1 cellular context compared by ENCODE assay signal in the genomic region with DNA sequence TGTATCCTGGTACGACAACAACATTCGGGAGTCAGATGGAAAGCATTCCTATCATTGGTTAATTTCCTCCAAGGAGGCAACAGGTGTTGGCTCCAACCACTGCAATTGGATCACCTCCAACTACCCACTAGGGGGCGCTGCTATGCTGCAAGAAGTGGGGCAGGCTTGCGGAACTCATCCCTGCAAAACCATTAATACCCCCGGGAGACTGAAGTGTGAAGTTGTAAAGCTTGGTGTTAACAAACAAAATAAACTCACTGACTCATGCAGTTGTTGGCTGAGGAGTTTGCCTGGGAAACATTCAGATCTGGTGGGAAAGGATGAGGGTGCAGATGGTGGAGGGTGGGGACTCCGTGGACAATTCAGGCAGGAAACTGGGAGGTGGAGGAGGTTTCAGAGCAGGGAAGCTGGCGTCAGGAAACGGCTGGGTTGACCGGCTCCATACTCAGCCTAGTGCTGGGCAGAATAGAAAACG.
TF ChIP-seq lines count a peak whose summit lies in the region.

No MANE protein-coding gene starts in this region.

TF ChIP-seq in HEK293, 187 proteins besides CTCF, POLR2A, EP300 and RAD21 (continued from another document and continues in another):
- TF ChIP-seq ZSCAN5A (tag by site-specific recombination; IDR thresholded peaks at IDR 0.05) = no peak
- TF ChIP-seq ZNF24 (tag by site-specific recombination; IDR thresholded peaks at IDR 0.05) = peak; percentile 92
- no peak for TF ChIP-seq ZNF48 (tag by site-specific recombination; IDR thresholded peaks at IDR 0.05)
- TF ChIP-seq ZNF184 (tag by site-specific recombination; IDR thresholded peaks at IDR 0.05) = no peak
- TF ChIP-seq ZNF677 (tag by site-specific recombination; IDR thresholded peaks at IDR 0.05) = no peak
- no peak for TF ChIP-seq ATF2 (tag by site-specific recombination; IDR thresholded peaks at IDR 0.05; ENCODE audit: low read depth)
- TF ChIP-seq ZNF214 (tag by site-specific recombination; IDR thresholded peaks at IDR 0.05; ENCODE audit: borderline replicate concordance) = no peak
- no peak for TF ChIP-seq ZNF174 (tag by site-specific recombination; IDR thresholded peaks at IDR 0.05)
- TF ChIP-seq ZFP3 (tag by site-specific recombination; IDR thresholded peaks at IDR 0.05; ENCODE audit: low read depth) = no peak
- TF ChIP-seq ZNF530 (tag by site-specific recombination; IDR thresholded peaks at IDR 0.05; ENCODE audit: low read depth) = no peak
- no peak for TF ChIP-seq ZNF510 (tag by site-specific recombination; IDR thresholded peaks at IDR 0.05; ENCODE audit: insufficient replicate concordance)
- no peak for TF ChIP-seq ZNF785 (tag by site-specific recombination; IDR thresholded peaks at IDR 0.05)
- TF ChIP-seq ZNF175 (tag by site-specific recombination; IDR thresholded peaks at IDR 0.05) = no peak
- TF ChIP-seq GLI4 (tag by site-specific recombination; IDR thresholded peaks at IDR 0.05) = no peak
- TF ChIP-seq ZNF114 (tag by site-specific recombination; IDR thresholded peaks at IDR 0.05) = no peak
- no peak for TF ChIP-seq ZNF521 (tag by site-specific recombination; IDR thresholded peaks at IDR 0.05)
- no peak for TF ChIP-seq ZBTB7A (tag by site-specific recombination; IDR thresholded peaks at IDR 0.05; ENCODE audit: low read depth)
- no peak for TF ChIP-seq ZNF266 (tag by site-specific recombination; IDR thresholded peaks at IDR 0.05; ENCODE audit: low read depth)
- no peak for TF ChIP-seq ZNF302 (tag by site-specific recombination; IDR thresholded peaks at IDR 0.05; ENCODE audit: low read depth)
- no peak for TF ChIP-seq ZNF341 (tag by site-specific recombination; IDR thresholded peaks at IDR 0.05; ENCODE audit: low read depth)
- no peak for TF ChIP-seq ZNF544 (tag by site-specific recombination; IDR thresholded peaks at IDR 0.05)
- TF ChIP-seq ZNF280C (tag by site-specific recombination; IDR thresholded peaks at IDR 0.05) = no peak
- TF ChIP-seq ZNF629 (tag by site-specific recombination; IDR thresholded peaks at IDR 0.05) = 0 out of 2 replicates have a peak, but pooled peaks have one; percentile 65
- TF ChIP-seq ZNF791 (tag by site-specific recombination; IDR thresholded peaks at IDR 0.05) = no peak
- TF ChIP-seq ZNF555 (tag by site-specific recombination; conservative IDR thresholded peaks at IDR 0.05) = no peak
- 0 out of 2 replicates have a peak, but pooled peaks have one; percentile 55 for TF ChIP-seq ZNF561 (tag by site-specific recombination; IDR thresholded peaks at IDR 0.05; ENCODE audit: borderline replicate concordance)
- no peak for TF ChIP-seq ZNF112 (tag by site-specific recombination; IDR thresholded peaks at IDR 0.05)
- TF ChIP-seq, protein P1, sequence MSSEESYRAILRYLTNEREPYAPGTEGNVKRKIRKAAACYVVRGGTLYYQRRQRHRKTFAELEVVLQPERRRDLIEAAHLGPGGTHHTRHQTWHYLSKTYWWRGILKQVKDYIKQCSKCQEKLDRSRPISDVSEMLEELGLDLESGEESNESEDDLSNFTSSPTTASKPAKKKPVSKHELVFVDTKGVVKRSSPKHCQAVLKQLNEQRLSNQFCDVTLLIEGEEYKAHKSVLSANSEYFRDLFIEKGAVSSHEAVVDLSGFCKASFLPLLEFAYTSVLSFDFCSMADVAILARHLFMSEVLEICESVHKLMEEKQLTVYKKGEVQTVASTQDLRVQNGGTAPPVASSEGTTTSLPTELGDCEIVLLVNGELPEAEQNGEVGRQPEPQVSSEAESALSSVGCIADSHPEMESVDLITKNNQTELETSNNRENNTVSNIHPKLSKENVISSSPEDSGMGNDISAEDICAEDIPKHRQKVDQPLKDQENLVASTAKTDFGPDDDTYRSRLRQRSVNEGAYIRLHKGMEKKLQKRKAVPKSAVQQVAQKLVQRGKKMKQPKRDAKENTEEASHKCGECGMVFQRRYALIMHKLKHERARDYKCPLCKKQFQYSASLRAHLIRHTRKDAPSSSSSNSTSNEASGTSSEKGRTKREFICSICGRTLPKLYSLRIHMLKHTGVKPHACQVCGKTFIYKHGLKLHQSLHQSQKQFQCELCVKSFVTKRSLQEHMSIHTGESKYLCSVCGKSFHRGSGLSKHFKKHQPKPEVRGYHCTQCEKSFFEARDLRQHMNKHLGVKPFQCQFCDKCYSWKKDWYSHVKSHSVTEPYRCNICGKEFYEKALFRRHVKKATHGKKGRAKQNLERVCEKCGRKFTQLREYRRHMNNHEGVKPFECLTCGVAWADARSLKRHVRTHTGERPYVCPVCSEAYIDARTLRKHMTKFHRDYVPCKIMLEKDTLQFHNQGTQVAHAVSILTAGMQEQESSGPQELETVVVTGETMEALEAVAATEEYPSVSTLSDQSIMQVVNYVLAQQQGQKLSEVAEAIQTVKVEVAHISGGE (tag by site-specific recombination; conservative IDR thresholded peaks at IDR 0.05; ENCODE audit: low read depth) = no peak
- TF ChIP-seq ZNF610 (tag by site-specific recombination; IDR thresholded peaks at IDR 0.05; ENCODE audit: borderline replicate concordance) = no peak
- no peak for TF ChIP-seq ZNF155 (tag by site-specific recombination; IDR thresholded peaks at IDR 0.05)
- TF ChIP-seq INSM2 (tag by site-specific recombination; IDR thresholded peaks at IDR 0.05) = 0 out of 2 replicates have a peak, but pooled peaks have one; percentile 32
- peak; percentile 49; the same call in 1 of the 2 replicates for TF ChIP-seq ZBTB44 (tag by site-specific recombination; IDR thresholded peaks at IDR 0.05)
- TF ChIP-seq EGR2 (tag by site-specific recombination; IDR thresholded peaks at IDR 0.05; ENCODE audit: low read depth) = no peak
- no peak for TF ChIP-seq KLF9 (tag by site-specific recombination; IDR thresholded peaks at IDR 0.05; ENCODE audit: low read depth)
- TF ChIP-seq GLI2 (tag by site-specific recombination; IDR thresholded peaks at IDR 0.05; ENCODE audit: borderline replicate concordance, low read depth) = peak; percentile 39; the same call in 1 of the 2 replicates
- TF ChIP-seq KLF7 (tag by site-specific recombination; IDR thresholded peaks at IDR 0.05; ENCODE audit: borderline replicate concordance) = no peak
- peak; percentile 100 for TF ChIP-seq SCRT2 (tag by site-specific recombination; IDR thresholded peaks at IDR 0.05)
- TF ChIP-seq, protein P2, sequence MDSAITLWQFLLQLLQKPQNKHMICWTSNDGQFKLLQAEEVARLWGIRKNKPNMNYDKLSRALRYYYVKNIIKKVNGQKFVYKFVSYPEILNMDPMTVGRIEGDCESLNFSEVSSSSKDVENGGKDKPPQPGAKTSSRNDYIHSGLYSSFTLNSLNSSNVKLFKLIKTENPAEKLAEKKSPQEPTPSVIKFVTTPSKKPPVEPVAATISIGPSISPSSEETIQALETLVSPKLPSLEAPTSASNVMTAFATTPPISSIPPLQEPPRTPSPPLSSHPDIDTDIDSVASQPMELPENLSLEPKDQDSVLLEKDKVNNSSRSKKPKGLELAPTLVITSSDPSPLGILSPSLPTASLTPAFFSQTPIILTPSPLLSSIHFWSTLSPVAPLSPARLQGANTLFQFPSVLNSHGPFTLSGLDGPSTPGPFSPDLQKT (IDR thresholded peaks at IDR 0.05; ENCODE audit: borderline replicate concordance, low read depth, low read length) = no peak
- TF ChIP-seq ZNF433 (tag by site-specific recombination; IDR thresholded peaks at IDR 0.05; ENCODE audit: low read depth) = no peak
- peak; percentile 48 for TF ChIP-seq PRDM10 (tag by site-specific recombination; IDR thresholded peaks at IDR 0.05)
- peak; percentile 75; the same call in 1 of the 2 replicates for TF ChIP-seq ZEB2 (tag by site-specific recombination; IDR thresholded peaks at IDR 0.05)
- TF ChIP-seq ZNF19 (tag by site-specific recombination; IDR thresholded peaks at IDR 0.05; ENCODE audit: low read depth) = no peak
- no peak for TF ChIP-seq ZNF514 (tag by site-specific recombination; IDR thresholded peaks at IDR 0.05)
- no peak for TF ChIP-seq ZNF777 (tag by site-specific recombination; IDR thresholded peaks at IDR 0.05; ENCODE audit: borderline replicate concordance)
- peak; percentile 25; the same call in 1 of the 2 replicates for TF ChIP-seq TRIM28 (IDR thresholded peaks at IDR 0.05; ENCODE audit: borderline replicate concordance, low read length)
- TF ChIP-seq SP7 (tag by site-specific recombination; IDR thresholded peaks at IDR 0.05) = peak; percentile 75
- TF ChIP-seq ZNF600 (tag by site-specific recombination; IDR thresholded peaks at IDR 0.05) = peak; percentile 35; the same call in 1 of the 2 replicates
